8 cellular contexts compared by ENCODE assay signal in genomic region chr1:81670286-81670685, GRCh38.
DNase-seq lines count a peak whose midpoint lies in the region; ATAC-seq, FAIRE-seq and TF ChIP-seq lines count a peak whose summit lies in the region.

No MANE protein-coding gene starts in this region.

- POLR2A ChIA-PET in A549 (lab: Yijun Ruan, JAX), result no interaction called here

- DNase-seq in A549 (ENCODE audit: low read depth in 1 of 2, low spot score in 1 of 2) (peak; percentile 7 to 56), choroid plexus epithelial cell (ENCODE audit: low read depth) (peak; percentile 98), lung microvascular endothelial cell (ENCODE audit: low read depth in 2 of 2) (peak; percentile 20 to 95), SW 1271 (lab: John Stamatoyannopoulos, UW) (no peak), OCI-M2 (lab: John Stamatoyannopoulos, UW; ENCODE audit: unreplicated experiment) (no peak)

- peak overlapping the region in 1 of 2 experiments; percentile 32; a peak in 2 of 6 replicates for H3K27ac ChIP-seq in A549

- no peak for TF ChIP-seq RAD21 in A549 (conservative IDR thresholded peaks at IDR 0.05 in 1 of 2, IDR thresholded peaks at IDR 0.05 in 1 of 2)
- TF ChIP-seq RAD21 in Ishikawa (IDR thresholded peaks at IDR 0.05; ENCODE audit: low read depth), result no peak

- ATAC-seq in A549 (peak; percentile 88 to 97), HG02981 (IDR thresholded peaks at IDR 0.05; ENCODE audit: unreplicated experiment) (no peak), GM21515 (IDR thresholded peaks at IDR 0.05; ENCODE audit: unreplicated experiment) (no peak)

- H3K4me1 ChIP-seq in A549, result peaks cover 5% of the 10 kb centered on the region; the same call in 2 of the 3 replicates

- TF ChIP-seq POLR2A in A549 (IDR thresholded peaks at IDR 0.05; ENCODE audit: low read length), result no peak

- no peak for FAIRE-seq in A549 (lab: Jason Lieb, UNC)

- CTCF ChIA-PET in A549 (lab: Yijun Ruan, JAX), result interaction anchor here (0.9 kb wide), 1 partner anchor 45 kb away, joined by 3 read pairs; no protein-coding TSS in a partner anchor

- no peak for TF ChIP-seq EP300 in A549 (IDR thresholded peaks at IDR 0.05)
- TF ChIP-seq EP300 in Ishikawa (IDR thresholded peaks at IDR 0.05; ENCODE audit: borderline replicate concordance), result no peak

- 28% methylated on average over 6 of the region's 6 CpGs for WGBS in A549 (ENCODE audit: missing lambda C conversion rate)

- TF ChIP-seq CTCF in A549 (IDR thresholded peaks at IDR 0.05), result no peak
- peak; percentile 1 for TF ChIP-seq CTCF in choroid plexus epithelial cell (conservative IDR thresholded peaks at IDR 0.05; ENCODE audit: low read depth, low read length)

- H3K4me3 ChIP-seq in A549 (no peak overlapping the region), choroid plexus epithelial cell (ENCODE audit: low read depth, low read length) (no peak overlapping the region)

- peak overlapping the region; percentile 11; the same call in 1 of the 3 replicates for H3K4me2 ChIP-seq in A549

- H3K9me3 ChIP-seq in A549, result no peaks in the 10 kb centered on the region

TF ChIP-seq in A549, 52 proteins besides CTCF, POLR2A, EP300 and RAD21:
- no peak for TF ChIP-seq JUNB (IDR thresholded peaks at IDR 0.05)
- no peak for TF ChIP-seq BHLHE40 (IDR thresholded peaks at IDR 0.05; ENCODE audit: low read depth, low read length)
- TF ChIP-seq CBX8 (IDR thresholded peaks at IDR 0.05), result no peak
- TF ChIP-seq RCOR1 (IDR thresholded peaks at IDR 0.05; ENCODE audit: low read depth, low read length), result no peak
- no peak for TF ChIP-seq POLR2AphosphoS2 (conservative IDR thresholded peaks at IDR 0.05; ENCODE audit: low read length)
- no peak for TF ChIP-seq RARB (CRISPR knock-in tag; IDR thresholded peaks at IDR 0.05)
- TF ChIP-seq RNF2 (IDR thresholded peaks at IDR 0.05; ENCODE audit: borderline replicate concordance, low read depth), result no peak
- TF ChIP-seq JUN (IDR thresholded peaks at IDR 0.05), result no peak
- no peak for TF ChIP-seq HOXB5 (CRISPR knock-in tag; IDR thresholded peaks at IDR 0.05)
- no peak for TF ChIP-seq ATOH8 (CRISPR knock-in tag; IDR thresholded peaks at IDR 0.05; ENCODE audit: low read depth)

TF ChIP-seq in Ishikawa, 13 proteins besides CTCF, POLR2A, EP300 and RAD21:
- no peak for TF ChIP-seq YY1 (IDR thresholded peaks at IDR 0.05; ENCODE audit: low read depth)
- 0 out of 2 replicates have a peak, but pooled peaks have one; percentile 20 for TF ChIP-seq NFIC (IDR thresholded peaks at IDR 0.05)
- no peak for TF ChIP-seq TAF1 (IDR thresholded peaks at IDR 0.05; ENCODE audit: low read depth)
- TF ChIP-seq EGR1 (IDR thresholded peaks at IDR 0.05), result no peak
- TF ChIP-seq REST (IDR thresholded peaks at IDR 0.05; ENCODE audit: low read depth), result no peak

Comparison
In these comparisons a context has a peak if more than half of its experiments do, and no peak if none do; other contexts are left out.
1. ATAC-seq: peak in A549 (2 of 2); none in HG02981 (single experiment) and GM21515 (single experiment).
2. DNase-seq: peak in A549 (2 of 2), choroid plexus epithelial cell (single experiment) and lung microvascular endothelial cell (2 of 2); none in SW 1271 (0 of 2) and OCI-M2 (single experiment).